22 cellular contexts compared by ENCODE assay signal in genomic region chr9:7988644-7989280, GRCh38.
A peak's percentile ranks its signal among the peaks of the same experiment; 100 is the strongest.
DNase-seq lines count a peak whose midpoint lies in the region; ATAC-seq, FAIRE-seq and TF ChIP-seq lines count a peak whose summit lies in the region.
"Had no signal": no experiment of that assay in that cellular context is flagged by ENCODE, and none has a peak within 500 bp of the region (broad histone marks: within the 10 kb centered on the region; RNA-seq: fewer than 3 reads in every experiment).

No MANE protein-coding gene starts in this region.

- H3K27me3 Mint-ChIP-seq in GM23338 (ENCODE audit: insufficient read depth, low read depth, poor library complexity): no peaks in the 10 kb centered on the region

- no peak for DNase-seq in activated naive CD4-positive, alpha-beta T cell treated with anti-CD3 and anti-CD28 coated beads, Interleukin-2, amount 50 U/mL, for 72 hours (ENCODE audit: low spot score in 2 of 2)
- no peak for DNase-seq in activated naive CD4-positive, alpha-beta T cell treated with Interleukin-2 at 50 U/mL for 16 hours
- DNase-seq in GM23338 (ENCODE audit: low spot score): no peak
- DNase-seq in NB4 (ENCODE audit: low read depth): peak; percentile 49
- DNase-seq in trophoblast cell: peak; percentile 18 to 81
- no peak for DNase-seq in frontal cortex (ENCODE audit: low spot score in 2 of 2)
- no peak for DNase-seq in posterior vena cava (ENCODE audit: low spot score)
- DNase-seq in left lung: no peak
- DNase-seq: CD4-positive, CD25-positive, alpha-beta regulatory T cell; COR-L47; DMS 273 treated with DMSO at 0.1 percent for 48 hours; DND-41; KG1; NCI-H1092 treated with DMSO at 0.1 percent for 48 hours; NCI-H146; NCI-H2029 treated with DMSO at 0.1 percent for 48 hours; PC-9; SIG-M5; T-cell had no signal

- H3K79me2 ChIP-seq in GM23338 (replicated peaks; ENCODE audit: insufficient read depth) (no peaks in the 10 kb centered on the region), trophoblast cell (ENCODE audit: control insufficient read depth, insufficient read depth, low read length, poor library complexity) (no peaks in the 10 kb centered on the region)

- TF ChIP-seq CTCF in GM23338 (conservative IDR thresholded peaks at IDR 0.05; ENCODE audit: low read depth in 2 of 2): no peak
- no peak for TF ChIP-seq CTCF in NB4 (IDR thresholded peaks at IDR 0.05; ENCODE audit: low read depth, low read length)
- no peak for TF ChIP-seq CTCF in left lung (IDR thresholded peaks at IDR 0.05)

- no peak for TF ChIP-seq POLR2A in NB4 (IDR thresholded peaks at IDR 0.05; ENCODE audit: extremely low read depth, insufficient read length)

- H3K4ac ChIP-seq in trophoblast cell (ENCODE audit: low read depth, low read length): no peak overlapping the region

- WGBS in trophoblast cell (ENCODE audit: extremely low coverage, insufficient coverage, insufficient read length): no CpG with 5 or more reads among the region's 1 CpG

- H4K12ac ChIP-seq in trophoblast cell (ENCODE audit: low read depth, low read length): no peak overlapping the region

- H3K27ac ChIP-seq in GM23338 (ENCODE audit: low read depth): no peak overlapping the region
- H3K27ac ChIP-seq in trophoblast cell (ENCODE audit: low read depth, low read length): no peak overlapping the region
- no peak overlapping the region for H3K27ac ChIP-seq in left lung
- H3K27ac ChIP-seq: PC-9, RWPE1 had no signal

- no peak overlapping the region for H3K9ac ChIP-seq in trophoblast cell (ENCODE audit: low read length)

- no peaks in the 10 kb centered on the region for H3K9me2 ChIP-seq in GM23338 (ENCODE audit: insufficient read depth)

- intact Hi-C loops in posterior vena cava (cut with DNase I): no loop called here
- intact Hi-C loops in left lung (cut with DNase I): no loop called here

- H3K9me3 Mint-ChIP-seq in activated naive CD4-positive, alpha-beta T cell treated with anti-CD3 and anti-CD28 coated beads, Interleukin-2, amount 50 U/mL, for 72 hours: peaks cover 0 to 15% of the 10 kb centered on the region in 2 donors
- no peaks in the 10 kb centered on the region for H3K9me3 Mint-ChIP-seq in GM23338

- peak; percentile 60 to 96 for ATAC-seq in activated naive CD4-positive, alpha-beta T cell treated with anti-CD3 and anti-CD28 coated beads, Interleukin-2, amount 50 U/mL, for 72 hours
- ATAC-seq in GM23338: no peak
- no peak for ATAC-seq in left lung
- ATAC-seq: SK-N-SH treated with all-trans-retinoic acid at 6 μM for 48 hours, T-cell had no signal

- peak overlapping the region in 1 of 2 donors; percentile 67 for H3K27ac Mint-ChIP-seq in activated naive CD4-positive, alpha-beta T cell treated with anti-CD3 and anti-CD28 coated beads, Interleukin-2, amount 50 U/mL, for 72 hours
- H3K27ac Mint-ChIP-seq in GM23338: peak overlapping the region; percentile 9; the same call in 1 of the 2 replicates
- H3K27ac Mint-ChIP-seq: T-cell had no signal

- H3K4me3 ChIP-seq in GM23338 (no peak overlapping the region), NB4 (ENCODE audit: low read depth, low read length) (no peak overlapping the region), trophoblast cell (ENCODE audit: low read depth, low read length) (no peak overlapping the region), left lung (no peak overlapping the region)
- H3K4me3 ChIP-seq: PC-9 had no signal

- H2AFZ ChIP-seq in GM23338 (no peak overlapping the region), trophoblast cell (ENCODE audit: insufficient read depth, low read length, poor library complexity) (no peak overlapping the region)
- H2AFZ ChIP-seq: PC-9 had no signal

- no peak overlapping the region for H2BK5ac ChIP-seq in trophoblast cell (ENCODE audit: low read depth, low read length, poor library complexity)

- H3K4me2 ChIP-seq in GM23338 (no peak overlapping the region), trophoblast cell (ENCODE audit: low read length) (no peak overlapping the region)
- H3K4me2 ChIP-seq: PC-9 had no signal

- H3K27me3 ChIP-seq in GM23338 (ENCODE audit: insufficient read depth) (no peaks in the 10 kb centered on the region), trophoblast cell (ENCODE audit: insufficient read depth, low read length) (no peaks in the 10 kb centered on the region), left lung (no peaks in the 10 kb centered on the region)

- no peak overlapping the region for H4K8ac ChIP-seq in trophoblast cell (ENCODE audit: low read depth, low read length)

- FAIRE-seq in frontal cortex (lab: Jason Lieb, UNC): no peak
- FAIRE-seq: H1 had no signal

- H3K18ac ChIP-seq in trophoblast cell (ENCODE audit: low read length): no peak overlapping the region

- H3K4me1 ChIP-seq in GM23338 (ENCODE audit: insufficient read depth) (peaks cover 5% of the 10 kb centered on the region), trophoblast cell (ENCODE audit: control insufficient read depth in 1 of 2, insufficient read depth in 2 of 2, low read length in 2 of 2) (no peaks in the 10 kb centered on the region), left lung (no peaks in the 10 kb centered on the region)

- H4K91ac ChIP-seq in trophoblast cell (ENCODE audit: low read depth, low read length): no peak overlapping the region

- no peak overlapping the region for H3K4me3 Mint-ChIP-seq in GM23338
- H3K4me3 Mint-ChIP-seq: T-cell had no signal

- no peaks in the 10 kb centered on the region for H4K20me1 ChIP-seq in GM23338 (replicated peaks; ENCODE audit: insufficient read depth)

- H3K36me3 Mint-ChIP-seq in activated naive CD4-positive, alpha-beta T cell treated with anti-CD3 and anti-CD28 coated beads, Interleukin-2, amount 50 U/mL, for 72 hours: peaks cover 6 to 25% of the 10 kb centered on the region in 2 donors
- no peaks in the 10 kb centered on the region for H3K36me3 Mint-ChIP-seq in GM23338 (ENCODE audit: low read depth)
- H3K36me3 Mint-ChIP-seq: CD4-positive, CD25-positive, alpha-beta regulatory T cell; T-cell had no signal

- H3K4me1 Mint-ChIP-seq in GM23338: peaks cover 4% of the 10 kb centered on the region; the same call in 2 of the 3 replicates

- H3K14ac ChIP-seq in trophoblast cell (ENCODE audit: low read length): no peak overlapping the region

- no peaks in the 10 kb centered on the region for H3K79me1 ChIP-seq in trophoblast cell (ENCODE audit: low read length)

- H2AK5ac ChIP-seq in trophoblast cell (ENCODE audit: low read length): no peak overlapping the region

- no peaks in the 10 kb centered on the region for H3F3A ChIP-seq in GM23338 (replicated peaks; ENCODE audit: low read depth)

- H3K36me3 ChIP-seq in GM23338 (ENCODE audit: insufficient read depth) (no peaks in the 10 kb centered on the region), trophoblast cell (ENCODE audit: control insufficient read depth in 1 of 2, insufficient read depth in 2 of 2, low read length in 2 of 2) (no peaks in the 10 kb centered on the region), left lung (no peaks in the 10 kb centered on the region)

- H2BK120ac ChIP-seq in trophoblast cell (ENCODE audit: insufficient read depth, low read length, poor library complexity): no peak overlapping the region

- H2BK12ac ChIP-seq in trophoblast cell (ENCODE audit: low read length): no peak overlapping the region

- H3K23ac ChIP-seq in trophoblast cell (ENCODE audit: low read length): no peak overlapping the region

- no peaks in the 10 kb centered on the region for H3K9me3 ChIP-seq in trophoblast cell (ENCODE audit: insufficient read depth, low read depth, low read length)
- no peaks in the 10 kb centered on the region for H3K9me3 ChIP-seq in left lung

TF ChIP-seq in GM23338, 12 proteins besides CTCF, POLR2A, EP300 and RAD21:
- TF ChIP-seq ETS1 (IDR thresholded peaks at IDR 0.05) (no peak), EZH2phosphoT487 (IDR thresholded peaks at IDR 0.05; ENCODE audit: unreplicated experiment) (no peak), EZH2 (IDR thresholded peaks at IDR 0.05; ENCODE audit: low read depth, unreplicated experiment) (no peak), REST (IDR thresholded peaks at IDR 0.05; ENCODE audit: unreplicated experiment) (no peak)

Comparison
In these comparisons a context has a peak if more than half of its experiments do, and no peak if none do; other contexts are left out.
1. ATAC-seq: peak in activated naive CD4-positive, alpha-beta T cell treated with anti-CD3 and anti-CD28 coated beads, Interleukin-2, amount 50 U/mL, for 72 hours (2 of 2); none in GM23338 (single experiment) and left lung (single experiment).
2. DNase-seq: peak in NB4 (single experiment) and trophoblast cell (2 of 2); none in activated naive CD4-positive, alpha-beta T cell treated with anti-CD3 and anti-CD28 coated beads, Interleukin-2, amount 50 U/mL, for 72 hours (0 of 2), activated naive CD4-positive, alpha-beta T cell treated with Interleukin-2 at 50 U/mL for 16 hours (single experiment), GM23338 (single experiment), frontal cortex (0 of 2), posterior vena cava (single experiment) and left lung (0 of 2).